In the genomic region with DNA sequence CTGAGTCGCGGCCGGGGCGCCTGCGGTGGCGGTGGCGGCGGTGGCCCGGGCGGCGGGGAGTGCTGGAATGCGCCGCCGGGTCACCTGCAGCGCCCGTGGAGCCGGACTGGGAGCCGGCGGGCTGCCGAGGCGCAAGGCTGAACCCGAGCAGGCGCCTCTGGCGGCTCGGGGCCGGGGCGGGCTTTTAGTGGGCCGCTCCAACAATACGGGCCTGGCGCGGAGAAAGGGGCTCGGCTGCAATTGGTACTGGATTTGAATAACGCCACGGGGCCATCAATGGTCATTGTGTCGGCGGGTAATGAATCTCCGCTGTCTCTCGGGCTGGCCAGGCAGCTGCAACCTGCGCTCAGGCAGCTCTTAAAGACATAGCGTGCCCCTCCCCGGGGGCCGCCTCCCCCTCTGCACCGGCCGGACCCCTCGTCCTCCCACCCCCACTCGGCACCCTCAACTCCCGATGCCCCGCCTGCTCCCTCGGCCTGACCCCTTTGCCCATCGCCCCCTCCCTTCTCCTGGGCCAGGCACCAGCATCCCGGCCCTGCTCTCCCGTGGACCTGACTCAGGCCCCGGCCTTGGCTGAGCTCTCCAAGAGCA, we compare ENCODE assay signal across 18 cellular contexts. TPM values are rescaled to one million over a fixed set of nuclear protein-coding genes. Genes with fewer than 3 reads are reported as not detected.
DNase-seq lines count a peak whose midpoint lies in the region; ATAC-seq and TF ChIP-seq lines count a peak whose summit lies in the region.
"Had no signal": no experiment of that assay in that cellular context is flagged by ENCODE, and none has a peak within 500 bp of the region (broad histone marks: within the 10 kb centered on the region; RNA-seq: fewer than 3 reads in every experiment).

No MANE protein-coding gene starts in this region.

- ATAC-seq in HG03175 (IDR thresholded peaks at IDR 0.05; ENCODE audit: unreplicated experiment) (no peak), HG03354 (IDR thresholded peaks at IDR 0.05; ENCODE audit: poor library complexity, severe bottlenecking, unreplicated experiment) (no peak)
- ATAC-seq: mucosa of descending colon had no signal

- H3K9me3 ChIP-seq in cardiac muscle cell (ENCODE audit: low read depth), result no peaks in the 10 kb centered on the region
- no peaks in the 10 kb centered on the region for H3K9me3 ChIP-seq in hepatocyte (ENCODE audit: low read depth)
- H3K9me3 ChIP-seq: mucosa of descending colon, prostate gland, suprapubic skin had no signal

- WGBS in hepatocyte (ENCODE audit: low lambda C conversion rate, missing lambda C conversion rate), result 9% methylated on average over 30 of the region's 53 CpGs

- H3K4me1 ChIP-seq in cardiac muscle cell (ENCODE audit: low read depth), result peaks cover 24% of the 10 kb centered on the region
- H3K4me1 ChIP-seq in hepatocyte (ENCODE audit: insufficient read depth), result peaks cover 7% of the 10 kb centered on the region
- H3K4me1 ChIP-seq: prostate gland had no signal

- H3K27ac ChIP-seq in cardiac muscle cell (no peak overlapping the region), hepatocyte (no peak overlapping the region)
- H3K27ac ChIP-seq: HL-60, prostate gland, suprapubic skin had no signal

- H4K20me1 ChIP-seq in hepatocyte (ENCODE audit: insufficient read depth, poor library complexity, severe bottlenecking), result peaks cover 12% of the 10 kb centered on the region

- peak overlapping the region; percentile 70 for H3K4me2 ChIP-seq in hepatocyte

- DNase-seq in cardiac muscle cell (ENCODE audit: low read depth in 1 of 2, low spot score in 1 of 2) (peak in 1 of 2 donors; percentile 73), cardiac septum (ENCODE audit: low spot score) (no peak), hepatocyte (ENCODE audit: low spot score) (no peak), midbrain (lab: John Stamatoyannopoulos, UW) (peak; percentile 89), superior temporal gyrus (ENCODE audit: extremely low spot score) (peak; percentile 90), MV-4-11 (lab: John Stamatoyannopoulos, UW) (no peak)
- DNase-seq: activated CD8-positive, alpha-beta memory T cell treated with anti-CD3 and anti-CD28 coated beads for 24 hours; aorta; HFFc6; Kasumi-1; mucosa of descending colon; NCI-H1694 treated with DMSO at 0.1 percent for 48 hours; NCI-H510A had no signal

- no peaks in the 10 kb centered on the region for H3K9me2 ChIP-seq in hepatocyte (replicated peaks; ENCODE audit: insufficient read depth)

- H3K36me3 ChIP-seq in cardiac muscle cell (peaks cover 7% of the 10 kb centered on the region), hepatocyte (replicated peaks; ENCODE audit: insufficient read depth, low read depth) (no peaks in the 10 kb centered on the region)

- H2AFZ ChIP-seq in hepatocyte, result no peak overlapping the region

- intact Hi-C loops in cardiac septum (cut with DNase I), result no loop called here

- H3K27me3 ChIP-seq in cardiac muscle cell (peaks cover 85% of the 10 kb centered on the region), hepatocyte (peaks cover 94% of the 10 kb centered on the region)
- H3K27me3 ChIP-seq: suprapubic skin had no signal

- H3K79me2 ChIP-seq in hepatocyte, result no peaks in the 10 kb centered on the region

- TF ChIP-seq CTCF in cardiac muscle cell (IDR thresholded peaks at IDR 0.05; ENCODE audit: low read depth, low read length), result no peak
- TF ChIP-seq CTCF in hepatocyte (IDR thresholded peaks at IDR 0.05; ENCODE audit: poor library complexity), result no peak

- H3K4me3 ChIP-seq in cardiac muscle cell, result peak overlapping the region; percentile 11
- H3K4me3 ChIP-seq in hepatocyte, result no peak overlapping the region
- H3K4me3 ChIP-seq: mucosa of descending colon, prostate gland, suprapubic skin had no signal

RNA-seq across cellular contexts. Expression of a gene that starts 22.1 kb away (rescaled TPM):
- total RNA-seq in cardiac muscle cell (48.0 and 51.8 TPM in 2 replicates), cardiac septum (49.5 TPM), hepatocyte (32.7 and 33.8 TPM in 2 replicates)
- polyA plus RNA-seq in cardiac muscle cell (39.7 and 71.0 TPM in 2 replicates), hepatocyte (55.7 and 66.7 TPM in 2 replicates)

RNA-seq across cellular contexts. Expression of a gene that starts 27.4 kb away (rescaled TPM):
- total RNA-seq in cardiac muscle cell (34.6 and 53.8 TPM in 2 replicates), cardiac septum (16.6 TPM), hepatocyte (49.2 and 51.6 TPM in 2 replicates)
- polyA plus RNA-seq in cardiac muscle cell (38.6 and 58.1 TPM in 2 replicates), hepatocyte (112 and 117 TPM in 2 replicates)

RNA-seq across cellular contexts. Expression of a gene that starts 52.9 kb away (rescaled TPM):
- total RNA-seq in cardiac muscle cell (16.9 and 30.2 TPM in 2 replicates), cardiac septum (17.4 TPM), hepatocyte (16.1 and 23.4 TPM in 2 replicates)
- polyA plus RNA-seq in cardiac muscle cell (17.8 TPM in 2 replicates), hepatocyte (19.1 and 21.9 TPM in 2 replicates)

Comparison
In these comparisons a context has a peak if more than half of its experiments do, and no peak if none do; other contexts are left out.
1. DNase-seq: peak in midbrain (single experiment) and superior temporal gyrus (single experiment); none in cardiac septum (single experiment), hepatocyte (single experiment) and MV-4-11 (single experiment).